ENCODE assay signal across 8 cellular contexts in the genomic region with DNA sequence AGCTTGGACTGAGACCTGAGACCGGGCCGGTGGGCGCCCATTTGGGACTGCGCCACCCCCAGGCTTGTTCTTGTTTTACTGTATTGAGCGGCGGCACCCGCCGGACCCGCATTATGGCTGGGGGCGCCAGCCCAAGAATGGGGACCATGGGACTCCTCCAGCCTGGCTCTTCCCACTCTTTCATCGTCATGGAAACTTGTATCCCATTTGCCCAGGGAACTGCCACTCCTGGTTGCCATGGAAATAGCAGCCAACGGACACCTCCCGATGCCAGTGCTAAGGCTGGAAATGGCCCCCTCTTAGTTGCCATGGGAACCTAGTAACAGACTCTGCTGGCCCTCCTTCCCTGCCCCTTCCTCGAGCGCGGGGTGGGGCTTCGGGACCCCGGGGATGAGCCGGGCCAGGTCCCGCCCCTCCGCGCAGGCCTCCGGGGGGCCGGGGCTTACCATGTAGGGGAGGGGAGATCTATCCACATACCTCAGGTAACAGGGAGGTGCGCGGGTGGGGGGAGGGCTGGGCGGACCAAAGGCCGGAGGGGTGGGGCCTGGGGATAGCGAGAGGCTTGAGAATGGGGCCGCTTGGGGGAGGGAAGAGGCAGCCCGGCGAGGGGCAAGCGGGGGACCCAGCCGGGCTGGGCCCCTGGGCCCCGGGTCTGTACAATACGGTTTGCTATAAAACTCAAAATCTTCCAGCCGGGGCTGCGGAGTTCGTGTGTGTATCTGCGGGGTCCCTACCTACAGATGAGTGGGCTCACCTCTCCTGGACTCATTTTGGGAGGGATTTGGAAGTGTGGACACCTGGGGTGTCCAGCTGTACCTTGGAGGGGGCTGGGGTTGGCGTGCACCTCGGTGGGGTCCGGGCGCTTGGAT. TPM values are rescaled to one million over a fixed set of nuclear protein-coding genes. Genes with fewer than 3 reads are reported as not detected.
DNase-seq lines count a peak whose midpoint lies in the region; ATAC-seq and TF ChIP-seq lines count a peak whose summit lies in the region.

No MANE protein-coding gene starts in this region.

- ATAC-seq in GM18502 (IDR thresholded peaks at IDR 0.05; ENCODE audit: poor library complexity, unreplicated experiment): peak; percentile 15
- peak; percentile 26 for ATAC-seq in activated B cell treated with CpG ODN at 0.5 μM for 24 hours (ENCODE audit: low read depth)
- ATAC-seq in GM21390 (IDR thresholded peaks at IDR 0.05; ENCODE audit: unreplicated experiment): no peak

- H3K9me3 Mint-ChIP-seq in activated B cell treated with CpG ODN at 0.5 μM for 24 hours: no peaks in the 10 kb centered on the region

- H3K4me3 Mint-ChIP-seq in activated B cell treated with CpG ODN at 0.5 μM for 24 hours: peak overlapping the region; percentile 92

- H3K36me3 ChIP-seq in muscle layer of duodenum (ENCODE audit: control insufficient read depth in 1 of 2, insufficient read depth in 2 of 2, low read length in 2 of 2) (peaks cover 6 to 13% of the 10 kb centered on the region in 2 donors), urinary bladder (ENCODE audit: insufficient read depth) (no peaks in the 10 kb centered on the region)

- H3K27me3 Mint-ChIP-seq in activated B cell treated with CpG ODN at 0.5 μM for 24 hours: no peaks in the 10 kb centered on the region

- TF ChIP-seq CTCF in LNCaP clone FGC (IDR thresholded peaks at IDR 0.05; ENCODE audit: control insufficient read depth, extremely low read depth, insufficient read depth) (no peak), activated B cell treated with CpG ODN at 0.5 μM for 24 hours (IDR thresholded peaks at IDR 0.05) (no peak)

- 8% methylated on average over 44 of the region's 44 CpGs for WGBS in urinary bladder

- peak overlapping the region; percentile 86 for H3K27ac Mint-ChIP-seq in activated B cell treated with CpG ODN at 0.5 μM for 24 hours

- H3K4me3 ChIP-seq in LNCaP clone FGC (ENCODE audit: low read depth, low read length) (peak overlapping the region; percentile 76), muscle layer of duodenum (ENCODE audit: low read depth in 1 of 2, low read length in 2 of 2) (peak overlapping the region; percentile 82 to 93), urinary bladder (ENCODE audit: low read depth, low read length) (peak overlapping the region; percentile 96)

- DNase-seq in AG20443 (ENCODE audit: low spot score) (peak; percentile 93), LNCaP clone FGC (ENCODE audit: low read depth) (peak; percentile 63), activated B cell treated with CpG ODN at 0.5 μM for 24 hours (peak; percentile 37), fibroblast of peridontal ligament (ENCODE audit: extremely low read depth) (peak; percentile 99)

- POLR2A ChIA-PET in activated B cell treated with CpG ODN at 0.5 μM for 24 hours (lab: Charles Lee): interaction anchor here (0.6 to 1.3 kb wide), 2 partner anchors 134 to 246 kb away, joined by 3 read pairs; no protein-coding TSS in a partner anchor

- intact Hi-C loops in activated B cell treated with CpG ODN at 0.5 μM for 24 hours (cut with micrococcal nuclease): loop anchor here (2.0 kb wide), 1 partner anchor 194 kb away; no protein-coding TSS in a partner anchor

- CTCF ChIA-PET in activated B cell treated with CpG ODN at 0.5 μM for 24 hours (lab: Charles Lee): no interaction called here

- peak overlapping the region; percentile 72 for H3K27ac ChIP-seq in muscle layer of duodenum (ENCODE audit: low read length)
- H3K27ac ChIP-seq in urinary bladder (ENCODE audit: low read depth): peak overlapping the region; percentile 93

- H3K27me3 ChIP-seq in muscle layer of duodenum (ENCODE audit: low read depth, low read length): no peaks in the 10 kb centered on the region

- peaks cover 8 to 34% of the 10 kb centered on the region in 2 donors for H3K4me1 ChIP-seq in muscle layer of duodenum (ENCODE audit: control insufficient read depth in 1 of 2, insufficient read depth in 2 of 2, low read length in 2 of 2)
- H3K4me1 ChIP-seq in urinary bladder (ENCODE audit: insufficient read depth): peaks cover 2% of the 10 kb centered on the region

- peaks cover 17% of the 10 kb centered on the region for H3K36me3 Mint-ChIP-seq in activated B cell treated with CpG ODN at 0.5 μM for 24 hours (ENCODE audit: low read depth)

- no peaks in the 10 kb centered on the region for H3K9me3 ChIP-seq in muscle layer of duodenum (ENCODE audit: control insufficient read depth in 1 of 2, low read length in 2 of 2)

- peaks cover 21% of the 10 kb centered on the region for H3K4me1 Mint-ChIP-seq in activated B cell treated with CpG ODN at 0.5 μM for 24 hours

RNA-seq across cellular contexts. Expression of a gene that starts 0.5 kb away (rescaled TPM):
- total RNA-seq in activated B cell treated with CpG ODN at 0.5 μM for 24 hours (25.1 and 30.6 TPM in 2 replicates), urinary bladder (16.7 TPM)
- polyA plus RNA-seq in urinary bladder: 39.7 TPM

RNA-seq across cellular contexts. Expression of a gene that starts 9.2 kb away (rescaled TPM):
- total RNA-seq in activated B cell treated with CpG ODN at 0.5 μM for 24 hours (29.6 and 32.8 TPM in 2 replicates), urinary bladder (2.9 TPM)
- polyA plus RNA-seq in urinary bladder: 14.6 TPM

RNA-seq across cellular contexts. Expression of a gene that starts 24.9 kb away (rescaled TPM):
- total RNA-seq in activated B cell treated with CpG ODN at 0.5 μM for 24 hours (20.3 and 24.2 TPM in 2 replicates), urinary bladder (9.6 TPM)
- polyA plus RNA-seq in urinary bladder: 15.2 TPM

RNA-seq across cellular contexts. Expression of a gene that starts 36.7 kb away (rescaled TPM):
- 1.3 and 1.6 TPM in 2 replicates for total RNA-seq in activated B cell treated with CpG ODN at 0.5 μM for 24 hours
- 11.0 TPM for total RNA-seq in urinary bladder
- 20.3 TPM for polyA plus RNA-seq in urinary bladder

RNA-seq across cellular contexts. Expression of a gene that starts 51.9 kb away (rescaled TPM):
- total RNA-seq in activated B cell treated with CpG ODN at 0.5 μM for 24 hours: 0.56 and 0.62 TPM in 2 replicates
- 2.1 TPM for total RNA-seq in urinary bladder
- 16.8 TPM for polyA plus RNA-seq in urinary bladder

Comparison
In these comparisons a context has a peak if more than half of its experiments do, and no peak if none do; other contexts are left out.
1. DNase-seq: peak in every context shown above with its lines; median percentile 99 in fibroblast of peridontal ligament; 93 in AG20443; 63 in LNCaP clone FGC; 37 in activated B cell treated with CpG ODN at 0.5 μM for 24 hours.